15 cellular contexts compared by ENCODE assay signal in genomic region chr11:126701555-126701897, GRCh38.
DNase-seq lines count a peak whose midpoint lies in the region; ATAC-seq and TF ChIP-seq lines count a peak whose summit lies in the region.
"Had no signal": no experiment of that assay in that cellular context is flagged by ENCODE, and none has a peak within 500 bp of the region (broad histone marks: within the 10 kb centered on the region; RNA-seq: fewer than 3 reads in every experiment).

No MANE protein-coding gene starts in this region.

- TF ChIP-seq CTCF in HCT116 (IDR thresholded peaks at IDR 0.05 in 2 of 3, conservative IDR thresholded peaks at IDR 0.05 in 1 of 3; ENCODE audit: borderline replicate concordance in 1 of 3, insufficient read depth in 1 of 3, low read depth in 2 of 3, low read length in 2 of 3), result no peak
- TF ChIP-seq CTCF in adrenal gland (IDR thresholded peaks at IDR 0.05), result no peak

- H3K79me2 ChIP-seq in HCT116 (ENCODE audit: insufficient read depth, low read length), result no peaks in the 10 kb centered on the region

- 63% methylated on average over 2 of the region's 2 CpGs; no CpG with 5 or more reads in 1 of the 2 experiments for WGBS in mesodermal cell (ENCODE audit: insufficient coverage in 2 of 2), 2 experiments
- WGBS in adrenal gland, 4 donors, result 94 to 100% (median 95%) methylated on average over 2 of the region's 2 CpGs

- POLR2A ChIA-PET in HCT116 (lab: Charles Lee), result no interaction called here

- DNase-seq in HCT116 (ENCODE audit: low read depth, low spot score), result no peak
- DNase-seq in adrenal gland, result no peak
- no peak for DNase-seq in NOMO-1 (lab: John Stamatoyannopoulos, UW; ENCODE audit: unreplicated experiment in 2 of 2)
- DNase-seq: DMS 273 treated with DMSO at 0.1 percent for 48 hours, DND-41, HFFc6, NCI-H1417 treated with DMSO at 0.1 percent for 48 hours, NCI-H187 treated with DMSO at 0.1 percent for 48 hours, NCI-H226, NCI-H524, SJCRH30 had no signal

- 0 out of 2 replicates have a peak, but pooled peaks have one; percentile 40 for ATAC-seq in HCT116
- ATAC-seq in GM18861 (IDR thresholded peaks at IDR 0.05; ENCODE audit: unreplicated experiment), result no peak
- no peak for ATAC-seq in GM21528 (IDR thresholded peaks at IDR 0.05; ENCODE audit: low FRiP score, unreplicated experiment)

- H3K4me3 ChIP-seq in HCT116 (replicated peaks in 1 of 2; ENCODE audit: low read depth in 1 of 2, low read length in 2 of 2) (no peak overlapping the region), mesodermal cell (ENCODE audit: extremely low read depth, insufficient read depth, low read length, poor library complexity, severe bottlenecking) (no peak overlapping the region), adrenal gland (no peak overlapping the region)
- H3K4me3 ChIP-seq: SJCRH30 had no signal

- TF ChIP-seq RAD21 in HCT116 (IDR thresholded peaks at IDR 0.05; ENCODE audit: low read depth), result no peak

- TF ChIP-seq POLR2A in HCT116 (IDR thresholded peaks at IDR 0.05; ENCODE audit: borderline replicate concordance, extremely low read depth, insufficient read depth, insufficient read length) (no peak), adrenal gland (IDR thresholded peaks at IDR 0.05) (no peak)

- H3K9me3 ChIP-seq in HCT116 (ENCODE audit: control insufficient read depth in 1 of 2, insufficient read depth in 1 of 2, low read depth in 1 of 2, low read length in 2 of 2), result no peaks in the 10 kb centered on the region
- H3K9me3 ChIP-seq in mesodermal cell (ENCODE audit: control insufficient read depth, low read length), result no peaks in the 10 kb centered on the region
- no peaks in the 10 kb centered on the region for H3K9me3 ChIP-seq in adrenal gland (replicated peaks in 1 of 3)
- H3K9me3 ChIP-seq: SJCRH30 had no signal

- no peak overlapping the region for H3K27ac ChIP-seq in HCT116 (ENCODE audit: low read depth, low read length)
- H3K27ac ChIP-seq in angular gyrus (ENCODE audit: low read depth, low read length), result peak overlapping the region; percentile 38
- H3K27ac ChIP-seq in mesodermal cell (ENCODE audit: low read depth, low read length, severe bottlenecking), result peak overlapping the region; percentile 46
- H3K27ac ChIP-seq in adrenal gland, result no peak overlapping the region
- H3K27ac ChIP-seq: SJCRH30 had no signal

- H2AFZ ChIP-seq in HCT116 (ENCODE audit: low read depth, low read length, poor library complexity, severe bottlenecking), result no peak overlapping the region

- no peaks in the 10 kb centered on the region for H3K9me2 ChIP-seq in HCT116 (ENCODE audit: insufficient read depth)

- BruUV-seq in HCT116 (replicated peaks; lab: Mats Ljungman, UMichigan), result no TSS peak

- no peak overlapping the region for H3K9ac ChIP-seq in HCT116 (ENCODE audit: low read length)

- no peaks in the 10 kb centered on the region for H4K20me1 ChIP-seq in HCT116 (ENCODE audit: insufficient read depth)

- RAD21 ChIA-PET in HCT116 (lab: Charles Lee; ENCODE audit: low non-redundant PET in 1 of 2, low total read pairs in 2 of 2, uncharacterized antibody in 2 of 2, unreplicated experiment in 2 of 2), result no interaction called here

- no peaks in the 10 kb centered on the region for H3K4me1 ChIP-seq in HCT116 (ENCODE audit: control insufficient read depth in 1 of 2, insufficient read depth in 2 of 2, low read length in 2 of 2)
- peaks cover 25% of the 10 kb centered on the region for H3K4me1 ChIP-seq in mesodermal cell (ENCODE audit: control insufficient read depth, insufficient read depth, low read length, poor library complexity, severe bottlenecking)
- no peaks in the 10 kb centered on the region for H3K4me1 ChIP-seq in adrenal gland (replicated peaks in 1 of 2)
- H3K4me1 ChIP-seq: SJCRH30 had no signal

- H3K27me3 ChIP-seq in HCT116 (ENCODE audit: insufficient read depth, low read length) (peaks cover 47% of the 10 kb centered on the region; the same call in 1 of the 2 replicates), adrenal gland (no peaks in the 10 kb centered on the region)
- H3K27me3 ChIP-seq: SJCRH30 had no signal

- CTCF ChIA-PET in HCT116 (lab: Charles Lee), result no interaction called here

- intact Hi-C loops in HCT116 (cut with micrococcal nuclease) (no loop called here), adrenal gland (cut with DNase I) (no loop called here)

- no peak overlapping the region for H3K4me2 ChIP-seq in HCT116 (ENCODE audit: low read length)

- H3K36me3 ChIP-seq in HCT116 (ENCODE audit: control insufficient read depth in 1 of 2, insufficient read depth in 2 of 2, low read length in 2 of 2) (no peaks in the 10 kb centered on the region), mesodermal cell (ENCODE audit: control insufficient read depth, insufficient read depth, low read length) (no peaks in the 10 kb centered on the region), adrenal gland (replicated peaks in 1 of 2) (no peaks in the 10 kb centered on the region)
- H3K36me3 ChIP-seq: SJCRH30 had no signal

TF ChIP-seq in HCT116, 20 proteins besides CTCF, POLR2A, EP300 and RAD21:
- TF ChIP-seq EGR1 (IDR thresholded peaks at IDR 0.05; ENCODE audit: low read depth) (no peak), ZBTB33 (IDR thresholded peaks at IDR 0.05; ENCODE audit: extremely low read depth, insufficient replicate concordance, low read length) (no peak), ATF3 (IDR thresholded peaks at IDR 0.05) (no peak), REST (IDR thresholded peaks at IDR 0.05; ENCODE audit: low read depth) (no peak), EZH2 (IDR thresholded peaks at IDR 0.05) (no peak), YY1 (IDR thresholded peaks at IDR 0.05; ENCODE audit: extremely low read depth, insufficient replicate concordance, low read depth, low read length) (no peak), TCF7L2 (IDR thresholded peaks at IDR 0.05; ENCODE audit: borderline replicate concordance, extremely low read depth, insufficient read depth, insufficient read length) (no peak), MAX (IDR thresholded peaks at IDR 0.05) (no peak), ELF1 (IDR thresholded peaks at IDR 0.05; ENCODE audit: borderline replicate concordance, low read depth) (no peak), ZNF274 (IDR thresholded peaks at IDR 0.05; ENCODE audit: low read depth, low read length) (no peak), SIN3A (IDR thresholded peaks at IDR 0.05; ENCODE audit: low read depth) (no peak), POLR2AphosphoS5 (IDR thresholded peaks at IDR 0.05; ENCODE audit: low read depth, low read length) (no peak), CEBPB (IDR thresholded peaks at IDR 0.05; ENCODE audit: low read depth) (no peak), SRF (IDR thresholded peaks at IDR 0.05; ENCODE audit: low read depth) (no peak), JUND (IDR thresholded peaks at IDR 0.05) (no peak)
TF ChIP-seq in HCT116: peak in this region for 0.

Comparison
In these comparisons a context has a peak if more than half of its experiments do, and no peak if none do; other contexts are left out.
1. H3K27ac ChIP-seq: peak in angular gyrus (single experiment) and mesodermal cell (single experiment); none in HCT116 (single experiment) and adrenal gland (0 of 5).